Comparison of ENCODE assay signal across 13 cellular contexts in the genomic region with DNA sequence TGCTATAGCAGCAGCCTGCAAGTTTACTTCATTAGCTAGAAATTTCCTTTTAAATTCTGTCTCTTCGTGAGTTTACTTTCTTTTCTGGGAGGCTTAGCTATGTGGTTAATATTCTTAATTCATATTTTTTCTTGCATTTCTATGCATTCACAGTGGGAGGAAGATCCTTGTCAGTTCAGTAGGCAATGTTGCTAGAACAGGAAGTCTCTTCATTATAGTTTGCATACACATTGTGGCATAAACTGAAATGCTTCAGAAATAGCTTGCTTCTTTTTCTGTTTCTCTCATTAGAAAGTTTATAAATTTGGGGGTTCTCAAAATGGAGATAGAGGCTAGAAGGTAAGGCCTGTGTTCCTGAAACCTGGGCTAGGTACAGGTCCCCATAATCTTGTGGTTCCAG. TPM values are rescaled to one million over a fixed set of nuclear protein-coding genes. Genes with fewer than 3 reads are reported as not detected.
A peak's percentile ranks its signal among the peaks of the same experiment; 100 is the strongest.
DNase-seq lines count a peak whose midpoint lies in the region; ATAC-seq lines count a peak whose summit lies in the region.
"Had no signal": no experiment of that assay in that cellular context is flagged by ENCODE, and none has a peak within 500 bp of the region (broad histone marks: within the 10 kb centered on the region; RNA-seq: fewer than 3 reads in every experiment).

No MANE protein-coding gene starts in this region.

- ATAC-seq in GM19395 (IDR thresholded peaks at IDR 0.05; ENCODE audit: unreplicated experiment), result peak; percentile 77
- peak; percentile 53 for ATAC-seq in HG03108 (IDR thresholded peaks at IDR 0.05; ENCODE audit: unreplicated experiment)
- no peak for ATAC-seq in activated naive CD8-positive, alpha-beta T cell treated with anti-CD3 and anti-CD28 coated beads, Interleukin-2, amount 50 U/mL, for 24 hours
- no peak for ATAC-seq in HG03354 (IDR thresholded peaks at IDR 0.05; ENCODE audit: poor library complexity, severe bottlenecking, unreplicated experiment)
- ATAC-seq: heart left ventricle had no signal

- no peak overlapping the region for H3K4me3 Mint-ChIP-seq in activated CD4-positive, alpha-beta T cell treated with anti-CD3 and anti-CD28 coated beads, Interleukin-2, amount 10 ng/mL, durations not matched to agents 24 days and 14 days
- H3K4me3 Mint-ChIP-seq in activated naive CD8-positive, alpha-beta T cell treated with anti-CD3 and anti-CD28 coated beads, Interleukin-2, amount 50 U/mL, for 24 hours, result peak overlapping the region; percentile 7
- H3K4me3 Mint-ChIP-seq: activated naive CD8-positive, alpha-beta T cell treated with anti-CD3 and anti-CD28 coated beads, Interleukin-2, amount 10 ng/mL, durations not matched to agents 7 days and 5 days had no signal

- H3K27me3 Mint-ChIP-seq in activated CD4-positive, alpha-beta T cell treated with anti-CD3 and anti-CD28 coated beads, Interleukin-2, amount 10 ng/mL, durations not matched to agents 24 days and 14 days, result no peaks in the 10 kb centered on the region
- H3K27me3 Mint-ChIP-seq in activated naive CD8-positive, alpha-beta T cell treated with anti-CD3 and anti-CD28 coated beads, Interleukin-2, amount 50 U/mL, for 24 hours, result no peaks in the 10 kb centered on the region
- H3K27me3 Mint-ChIP-seq: activated naive CD8-positive, alpha-beta T cell treated with anti-CD3 and anti-CD28 coated beads, Interleukin-2, amount 10 ng/mL, durations not matched to agents 7 days and 5 days had no signal

- intact Hi-C loops in activated CD4-positive, alpha-beta T cell treated with anti-CD3 and anti-CD28 coated beads, Interleukin-2, amount 10 ng/mL, durations not matched to agents 24 days and 14 days (cut with micrococcal nuclease), result no loop called here

- peaks cover 4% of the 10 kb centered on the region for H3K36me3 Mint-ChIP-seq in activated CD4-positive, alpha-beta T cell treated with anti-CD3 and anti-CD28 coated beads, Interleukin-2, amount 10 ng/mL, durations not matched to agents 24 days and 14 days (ENCODE audit: low read depth)
- H3K36me3 Mint-ChIP-seq in activated naive CD8-positive, alpha-beta T cell treated with anti-CD3 and anti-CD28 coated beads, Interleukin-2, amount 50 U/mL, for 24 hours (ENCODE audit: low read depth), result no peaks in the 10 kb centered on the region

- peak; percentile 28 for DNase-seq in activated CD4-positive, alpha-beta T cell treated with anti-CD3 and anti-CD28 coated beads, Interleukin-2, amount 10 ng/mL, durations not matched to agents 24 days and 14 days
- DNase-seq in activated CD4-positive, alpha-beta T cell treated with anti-CD3 and anti-CD28 coated beads, Interleukin-2, amount 50 U/mL, for 48 hours, result no peak
- DNase-seq in activated naive CD8-positive, alpha-beta T cell treated with anti-CD3 and anti-CD28 coated beads, Interleukin-2, amount 50 U/mL, for 24 hours, result no peak
- no peak for DNase-seq in amygdala (lab: John Stamatoyannopoulos, UW)
- no peak for DNase-seq in globus pallidus (ENCODE audit: low spot score)
- DNase-seq: activated naive CD8-positive, alpha-beta T cell treated with anti-CD3 and anti-CD28 coated beads, Interleukin-2, amount 10 ng/mL, durations not matched to agents 7 days and 5 days; GM23248; heart left ventricle; NCI-H1417 had no signal

- peaks cover 21% of the 10 kb centered on the region for H3K4me1 Mint-ChIP-seq in activated CD4-positive, alpha-beta T cell treated with anti-CD3 and anti-CD28 coated beads, Interleukin-2, amount 10 ng/mL, durations not matched to agents 24 days and 14 days
- H3K4me1 Mint-ChIP-seq in activated naive CD8-positive, alpha-beta T cell treated with anti-CD3 and anti-CD28 coated beads, Interleukin-2, amount 50 U/mL, for 24 hours, result peaks cover 33% of the 10 kb centered on the region

- H3K27ac Mint-ChIP-seq in activated CD4-positive, alpha-beta T cell treated with anti-CD3 and anti-CD28 coated beads, Interleukin-2, amount 10 ng/mL, durations not matched to agents 24 days and 14 days, result peak overlapping the region; percentile 14
- no peak overlapping the region for H3K27ac Mint-ChIP-seq in activated naive CD8-positive, alpha-beta T cell treated with anti-CD3 and anti-CD28 coated beads, Interleukin-2, amount 50 U/mL, for 24 hours
- H3K27ac Mint-ChIP-seq: activated naive CD8-positive, alpha-beta T cell treated with anti-CD3 and anti-CD28 coated beads, Interleukin-2, amount 10 ng/mL, durations not matched to agents 7 days and 5 days had no signal

- peaks cover 11% of the 10 kb centered on the region for H3K9me3 Mint-ChIP-seq in activated CD4-positive, alpha-beta T cell treated with anti-CD3 and anti-CD28 coated beads, Interleukin-2, amount 10 ng/mL, durations not matched to agents 24 days and 14 days
- no peaks in the 10 kb centered on the region for H3K9me3 Mint-ChIP-seq in activated naive CD8-positive, alpha-beta T cell treated with anti-CD3 and anti-CD28 coated beads, Interleukin-2, amount 50 U/mL, for 24 hours
- H3K9me3 Mint-ChIP-seq: activated naive CD8-positive, alpha-beta T cell treated with anti-CD3 and anti-CD28 coated beads, Interleukin-2, amount 10 ng/mL, durations not matched to agents 7 days and 5 days had no signal

RNA-seq across cellular contexts. Expression of a gene that starts 8.1 kb away (rescaled TPM):
- 56.0 and 56.2 TPM in 2 replicates for total RNA-seq in activated CD4-positive, alpha-beta T cell treated with anti-CD3 and anti-CD28 coated beads, Interleukin-2, amount 10 ng/mL, durations not matched to agents 24 days and 14 days
- total RNA-seq: endothelial cell of umbilical vein, GM23248 had no signal

Comparison
In these comparisons a context has a peak if more than half of its experiments do, and no peak if none do; other contexts are left out.
1. ATAC-seq: peak in GM19395 (single experiment) and HG03108 (single experiment); none in activated naive CD8-positive, alpha-beta T cell treated with anti-CD3 and anti-CD28 coated beads, Interleukin-2, amount 50 U/mL, for 24 hours (single experiment) and HG03354 (single experiment).